Comparison of ENCODE assay signal across 1 cellular context in the genomic region with DNA sequence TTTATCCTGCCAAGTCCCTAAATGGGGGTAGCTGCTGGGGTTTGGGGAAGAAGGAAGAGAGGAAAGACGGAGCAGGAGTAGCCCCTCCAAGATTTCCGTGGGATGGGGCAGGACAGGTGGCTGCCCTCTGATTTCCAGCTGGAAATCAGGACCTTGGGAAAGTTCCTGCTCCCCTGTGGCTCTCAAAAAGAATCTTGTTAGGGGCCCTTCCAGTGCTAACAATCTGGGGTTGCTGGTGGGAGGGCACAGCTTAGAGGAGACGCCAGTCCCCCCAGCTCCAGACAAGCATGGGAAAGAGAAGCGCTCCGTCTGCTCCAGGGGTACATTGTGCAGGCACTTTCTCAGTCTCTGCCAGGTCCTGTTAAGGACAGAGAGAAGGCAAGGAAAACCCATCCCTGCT.
TF ChIP-seq lines count a peak whose summit lies in the region.

No MANE protein-coding gene starts in this region.

TF ChIP-seq in GM12891, 5 proteins besides CTCF, POLR2A, EP300 and RAD21 (continued from another document):
- TF ChIP-seq TAF1 (IDR thresholded peaks at IDR 0.05; ENCODE audit: low read depth, low read length), result no peak
- no peak for TF ChIP-seq SPI1 (IDR thresholded peaks at IDR 0.05; ENCODE audit: low read depth, low read length)
- TF ChIP-seq POLR2AphosphoS5 (IDR thresholded peaks at IDR 0.05; ENCODE audit: low read depth, low read length), result no peak
